ENCODE assay signal across 1 cellular context in genomic region chr16:28830531-28830930, GRCh38.
A peak's percentile ranks its signal among the peaks of the same experiment; 100 is the strongest.
TF ChIP-seq lines count a peak whose summit lies in the region.

No MANE protein-coding gene starts in this region.

TF ChIP-seq in K562, 482 proteins besides CTCF, POLR2A, EP300 and RAD21:
- TF ChIP-seq KDM1A (IDR thresholded peaks at IDR 0.05) = no peak
- no peak for TF ChIP-seq SMAD3 (CRISPR knock-in tag; conservative IDR thresholded peaks at IDR 0.05)
- TF ChIP-seq ZNF668 (CRISPR knock-in tag; IDR thresholded peaks at IDR 0.05) = no peak
- TF ChIP-seq POLR2G (IDR thresholded peaks at IDR 0.05; ENCODE audit: low read depth, low read length) = 0 out of 2 replicates have a peak, but pooled peaks have one; percentile 42
- TF ChIP-seq NCOA4 (IDR thresholded peaks at IDR 0.05; ENCODE audit: partially characterized antibody) = no peak
- no peak for TF ChIP-seq FOXM1 (IDR thresholded peaks at IDR 0.05; ENCODE audit: low read depth)
- no peak for TF ChIP-seq FOXM1 (CRISPR knock-in tag; IDR thresholded peaks at IDR 0.05; ENCODE audit: low read depth)
- TF ChIP-seq EP400 (IDR thresholded peaks at IDR 0.05) = no peak
- TF ChIP-seq TAF15 (IDR thresholded peaks at IDR 0.05; ENCODE audit: low read depth, low read length) = no peak
- TF ChIP-seq CREB5 (CRISPR knock-in tag; IDR thresholded peaks at IDR 0.05) = no peak
- no peak for TF ChIP-seq NFXL1 (CRISPR knock-in tag; IDR thresholded peaks at IDR 0.05)
- no peak for TF ChIP-seq ZNF780A (CRISPR knock-in tag; IDR thresholded peaks at IDR 0.05)
- no peak for TF ChIP-seq HDAC6 (IDR thresholded peaks at IDR 0.05; ENCODE audit: low read depth, low read length)
- TF ChIP-seq RBFOX2 (IDR thresholded peaks at IDR 0.05; ENCODE audit: low read depth, low read length) = peak; percentile 49
- TF ChIP-seq KHSRP (IDR thresholded peaks at IDR 0.05) = no peak
- TF ChIP-seq CBX3 (IDR thresholded peaks at IDR 0.05; ENCODE audit: borderline replicate concordance in 1 of 2, low read length in 2 of 2) = no peak
- 0 out of 2 replicates have a peak, but pooled peaks have one; percentile 43 for TF ChIP-seq POLR2AphosphoS2 (IDR thresholded peaks at IDR 0.05; ENCODE audit: low read length)
- TF ChIP-seq, protein P1, sequence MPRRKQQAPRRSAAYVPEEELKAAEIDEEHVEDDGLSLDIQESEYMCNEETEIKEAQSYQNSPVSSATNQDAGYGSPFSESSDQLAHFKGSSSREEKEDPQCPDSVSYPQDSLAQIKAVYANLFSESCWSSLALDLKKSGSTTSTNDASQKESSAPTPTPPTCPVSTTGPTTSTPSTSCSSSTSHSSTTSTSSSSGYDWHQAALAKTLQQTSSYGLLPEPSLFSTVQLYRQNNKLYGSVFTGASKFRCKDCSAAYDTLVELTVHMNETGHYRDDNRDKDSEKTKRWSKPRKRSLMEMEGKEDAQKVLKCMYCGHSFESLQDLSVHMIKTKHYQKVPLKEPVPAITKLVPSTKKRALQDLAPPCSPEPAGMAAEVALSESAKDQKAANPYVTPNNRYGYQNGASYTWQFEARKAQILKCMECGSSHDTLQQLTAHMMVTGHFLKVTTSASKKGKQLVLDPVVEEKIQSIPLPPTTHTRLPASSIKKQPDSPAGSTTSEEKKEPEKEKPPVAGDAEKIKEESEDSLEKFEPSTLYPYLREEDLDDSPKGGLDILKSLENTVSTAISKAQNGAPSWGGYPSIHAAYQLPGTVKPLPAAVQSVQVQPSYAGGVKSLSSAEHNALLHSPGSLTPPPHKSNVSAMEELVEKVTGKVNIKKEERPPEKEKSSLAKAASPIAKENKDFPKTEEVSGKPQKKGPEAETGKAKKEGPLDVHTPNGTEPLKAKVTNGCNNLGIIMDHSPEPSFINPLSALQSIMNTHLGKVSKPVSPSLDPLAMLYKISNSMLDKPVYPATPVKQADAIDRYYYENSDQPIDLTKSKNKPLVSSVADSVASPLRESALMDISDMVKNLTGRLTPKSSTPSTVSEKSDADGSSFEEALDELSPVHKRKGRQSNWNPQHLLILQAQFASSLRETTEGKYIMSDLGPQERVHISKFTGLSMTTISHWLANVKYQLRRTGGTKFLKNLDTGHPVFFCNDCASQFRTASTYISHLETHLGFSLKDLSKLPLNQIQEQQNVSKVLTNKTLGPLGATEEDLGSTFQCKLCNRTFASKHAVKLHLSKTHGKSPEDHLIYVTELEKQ (CRISPR knock-in tag; IDR thresholded peaks at IDR 0.05) = no peak
- TF ChIP-seq TRIM28 (IDR thresholded peaks at IDR 0.05) = no peak
- no peak for TF ChIP-seq NFIX (CRISPR knock-in tag; IDR thresholded peaks at IDR 0.05; ENCODE audit: low read depth)
- no peak for TF ChIP-seq TRIM24 (IDR thresholded peaks at IDR 0.05)
- TF ChIP-seq SIN3A (IDR thresholded peaks at IDR 0.05; ENCODE audit: borderline replicate concordance in 2 of 2, control insufficient read depth in 1 of 2, low read depth in 2 of 2, low read length in 2 of 2) = no peak
- TF ChIP-seq ZBTB8A (IDR thresholded peaks at IDR 0.05; ENCODE audit: partially characterized antibody) = no peak
- TF ChIP-seq SIN3B (IDR thresholded peaks at IDR 0.05; ENCODE audit: low read depth) = no peak
- no peak for TF ChIP-seq ZNF175 (CRISPR knock-in tag; IDR thresholded peaks at IDR 0.05; ENCODE audit: low read depth)
- TF ChIP-seq NCOA2 (IDR thresholded peaks at IDR 0.05; ENCODE audit: partially characterized antibody in 2 of 2) = no peak
- 0 out of 2 replicates have a peak, but pooled peaks have one; percentile 22 for TF ChIP-seq SUPT5H (IDR thresholded peaks at IDR 0.05)
- TF ChIP-seq RBM39 (optimal IDR thresholded peaks at IDR 0.05; ENCODE audit: low read depth, low read length) = no peak
- TF ChIP-seq BMI1 (IDR thresholded peaks at IDR 0.05; ENCODE audit: low read length) = no peak
- TF ChIP-seq GTF2E2 (tag; IDR thresholded peaks at IDR 0.05) = no peak
- TF ChIP-seq SRSF7 (optimal IDR thresholded peaks at IDR 0.05; ENCODE audit: low read depth, low read length) = no peak
- no peak for TF ChIP-seq KDM4B (IDR thresholded peaks at IDR 0.05; ENCODE audit: borderline replicate concordance in 2 of 2, low read depth in 1 of 2)
- TF ChIP-seq ETV6 (IDR thresholded peaks at IDR 0.05; ENCODE audit: borderline replicate concordance in 1 of 2, low read depth in 2 of 2, low read length in 1 of 2) = no peak
- TF ChIP-seq ETV6 (CRISPR knock-in tag; IDR thresholded peaks at IDR 0.05; ENCODE audit: borderline replicate concordance) = no peak
- no peak for TF ChIP-seq ZEB2 (IDR thresholded peaks at IDR 0.05)
- TF ChIP-seq, protein P2, sequence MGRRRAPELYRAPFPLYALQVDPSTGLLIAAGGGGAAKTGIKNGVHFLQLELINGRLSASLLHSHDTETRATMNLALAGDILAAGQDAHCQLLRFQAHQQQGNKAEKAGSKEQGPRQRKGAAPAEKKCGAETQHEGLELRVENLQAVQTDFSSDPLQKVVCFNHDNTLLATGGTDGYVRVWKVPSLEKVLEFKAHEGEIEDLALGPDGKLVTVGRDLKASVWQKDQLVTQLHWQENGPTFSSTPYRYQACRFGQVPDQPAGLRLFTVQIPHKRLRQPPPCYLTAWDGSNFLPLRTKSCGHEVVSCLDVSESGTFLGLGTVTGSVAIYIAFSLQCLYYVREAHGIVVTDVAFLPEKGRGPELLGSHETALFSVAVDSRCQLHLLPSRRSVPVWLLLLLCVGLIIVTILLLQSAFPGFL (CRISPR knock-in tag; IDR thresholded peaks at IDR 0.05) = no peak
- TF ChIP-seq POLR2AphosphoS5 (IDR thresholded peaks at IDR 0.05; ENCODE audit: control insufficient read depth, insufficient read depth, low read depth, low read length) = peak; percentile 38; the same call in 1 of the 2 replicates
- no peak for TF ChIP-seq TAF1 (IDR thresholded peaks at IDR 0.05; ENCODE audit: control insufficient read depth, extremely low read depth, insufficient read depth, low read length, severe bottlenecking)
- TF ChIP-seq, protein P3, sequence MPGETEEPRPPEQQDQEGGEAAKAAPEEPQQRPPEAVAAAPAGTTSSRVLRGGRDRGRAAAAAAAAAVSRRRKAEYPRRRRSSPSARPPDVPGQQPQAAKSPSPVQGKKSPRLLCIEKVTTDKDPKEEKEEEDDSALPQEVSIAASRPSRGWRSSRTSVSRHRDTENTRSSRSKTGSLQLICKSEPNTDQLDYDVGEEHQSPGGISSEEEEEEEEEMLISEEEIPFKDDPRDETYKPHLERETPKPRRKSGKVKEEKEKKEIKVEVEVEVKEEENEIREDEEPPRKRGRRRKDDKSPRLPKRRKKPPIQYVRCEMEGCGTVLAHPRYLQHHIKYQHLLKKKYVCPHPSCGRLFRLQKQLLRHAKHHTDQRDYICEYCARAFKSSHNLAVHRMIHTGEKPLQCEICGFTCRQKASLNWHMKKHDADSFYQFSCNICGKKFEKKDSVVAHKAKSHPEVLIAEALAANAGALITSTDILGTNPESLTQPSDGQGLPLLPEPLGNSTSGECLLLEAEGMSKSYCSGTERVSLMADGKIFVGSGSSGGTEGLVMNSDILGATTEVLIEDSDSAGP (CRISPR knock-in tag; IDR thresholded peaks at IDR 0.05) = no peak
- TF ChIP-seq ZNF253 (CRISPR knock-in tag; conservative IDR thresholded peaks at IDR 0.05) = no peak
- no peak for TF ChIP-seq ERF (CRISPR knock-in tag; IDR thresholded peaks at IDR 0.05)
- no peak for TF ChIP-seq ARNT (IDR thresholded peaks at IDR 0.05)
- TF ChIP-seq SRSF3 (IDR thresholded peaks at IDR 0.05; ENCODE audit: insufficient read depth, low read length) = no peak
- TF ChIP-seq RBM22 (IDR thresholded peaks at IDR 0.05; ENCODE audit: low read depth, low read length, poor library complexity, severe bottlenecking) = peak; percentile 35
- TF ChIP-seq HNRNPH1 (optimal IDR thresholded peaks at IDR 0.05; ENCODE audit: low read depth, low read length) = no peak
- TF ChIP-seq YY1 (IDR thresholded peaks at IDR 0.05; ENCODE audit: borderline replicate concordance in 1 of 3, control insufficient read depth in 1 of 3, extremely low read depth in 1 of 3, insufficient read depth in 3 of 3, insufficient read length in 1 of 3, insufficient replicate concordance in 2 of 3, low read depth in 1 of 3, low read length in 2 of 3) = no peak
- no peak for TF ChIP-seq PRMT5 (CRISPR knock-in tag; IDR thresholded peaks at IDR 0.05)
TF ChIP-seq in K562: peak in this region for 6.
